Comparison of ENCODE assay signal across 8 cellular contexts in genomic region chrX:12972867-12973560, GRCh38. TPM values are rescaled to one million over a fixed set of nuclear protein-coding genes. Genes with fewer than 3 reads are reported as not detected.
DNase-seq lines count a peak whose midpoint lies in the region; ATAC-seq, FAIRE-seq and TF ChIP-seq lines count a peak whose summit lies in the region.
"Had no signal": no experiment of that assay in that cellular context is flagged by ENCODE, and none has a peak within 500 bp of the region (broad histone marks: within the 10 kb centered on the region; RNA-seq: fewer than 3 reads in every experiment).

No MANE protein-coding gene starts in this region.

- peak overlapping the region; percentile 83 for H3K4me3 ChIP-seq in GM12875 (ENCODE audit: low read depth, low read length)

- FAIRE-seq in frontal cortex (lab: Jason Lieb, UNC), result no peak

- H3K36me3 Mint-ChIP-seq in WTC11 (peaks cover 29% of the 10 kb centered on the region), glutamatergic neuron (ENCODE audit: unreplicated experiment) (no peaks in the 10 kb centered on the region)
- H3K36me3 Mint-ChIP-seq in stimulated activated effector memory CD8-positive, alpha-beta T cell treated with anti-CD3 and anti-CD28 coated beads, Interleukin-12 subunit alpha, Interleukin-12 subunit beta, amount 100 ng/mL, for 72 hours, result peaks cover 55% of the 10 kb centered on the region

- H3K4me1 Mint-ChIP-seq in WTC11 (peaks cover 47% of the 10 kb centered on the region), glutamatergic neuron (ENCODE audit: low read depth, unreplicated experiment) (peaks cover 30% of the 10 kb centered on the region)
- peaks cover 35% of the 10 kb centered on the region for H3K4me1 Mint-ChIP-seq in stimulated activated effector memory CD8-positive, alpha-beta T cell treated with anti-CD3 and anti-CD28 coated beads, Interleukin-12 subunit alpha, Interleukin-12 subunit beta, amount 100 ng/mL, for 72 hours

- H3K27ac Mint-ChIP-seq in WTC11, result no peak overlapping the region
- peak overlapping the region; percentile 99 for H3K27ac Mint-ChIP-seq in glutamatergic neuron (ENCODE audit: unreplicated experiment)
- H3K27ac Mint-ChIP-seq in stimulated activated effector memory CD8-positive, alpha-beta T cell treated with anti-CD3 and anti-CD28 coated beads, Interleukin-12 subunit alpha, Interleukin-12 subunit beta, amount 100 ng/mL, for 72 hours, result peak overlapping the region; percentile 98

- H3K9me3 Mint-ChIP-seq in WTC11, result no peaks in the 10 kb centered on the region
- peaks cover 27% of the 10 kb centered on the region for H3K9me3 Mint-ChIP-seq in glutamatergic neuron (ENCODE audit: unreplicated experiment)
- H3K9me3 Mint-ChIP-seq in stimulated activated effector memory CD8-positive, alpha-beta T cell treated with anti-CD3 and anti-CD28 coated beads, Interleukin-12 subunit alpha, Interleukin-12 subunit beta, amount 100 ng/mL, for 72 hours, result no peaks in the 10 kb centered on the region

- DNase-seq in WTC11 (ENCODE audit: low spot score) (no peak), glutamatergic neuron (no peak), frontal cortex (ENCODE audit: low spot score in 2 of 2) (no peak), nucleus accumbens (lab: John Stamatoyannopoulos, UW) (no peak)
- no peak for DNase-seq in stimulated activated effector memory CD8-positive, alpha-beta T cell treated with anti-CD3 and anti-CD28 coated beads, Interleukin-12 subunit alpha, Interleukin-12 subunit beta, amount 100 ng/mL, for 72 hours (ENCODE audit: low spot score in 2 of 2)
- DNase-seq: NCI-H345 had no signal

- H3K27me3 Mint-ChIP-seq in WTC11 (ENCODE audit: low read depth) (no peaks in the 10 kb centered on the region), glutamatergic neuron (ENCODE audit: unreplicated experiment) (peaks cover 27% of the 10 kb centered on the region)

- CTCF ChIA-PET in WTC11 (lab: Charles Lee), result no interaction called here

- ATAC-seq in WTC11 (no peak), GM18519 (IDR thresholded peaks at IDR 0.05; ENCODE audit: low FRiP score, unreplicated experiment) (no peak)
- no peak for ATAC-seq in stimulated activated effector memory CD8-positive, alpha-beta T cell treated with anti-CD3 and anti-CD28 coated beads, Interleukin-12 subunit alpha, Interleukin-12 subunit beta, amount 100 ng/mL, for 72 hours

- H3K4me3 Mint-ChIP-seq in WTC11 (0 out of 2 replicates have a peak overlapping the region, but pooled peaks have one; percentile 13), glutamatergic neuron (ENCODE audit: unreplicated experiment) (peak overlapping the region; percentile 91)
- peak overlapping the region; percentile 87 for H3K4me3 Mint-ChIP-seq in stimulated activated effector memory CD8-positive, alpha-beta T cell treated with anti-CD3 and anti-CD28 coated beads, Interleukin-12 subunit alpha, Interleukin-12 subunit beta, amount 100 ng/mL, for 72 hours

- POLR2A ChIA-PET in WTC11 (lab: Charles Lee), result no interaction called here

- TF ChIP-seq CTCF in GM12875 (IDR thresholded peaks at IDR 0.05; ENCODE audit: borderline replicate concordance, insufficient read depth, low read depth, low read length) (no peak), WTC11 (IDR thresholded peaks at IDR 0.05) (no peak), glutamatergic neuron (IDR thresholded peaks at IDR 0.05; ENCODE audit: partially characterized antibody, unreplicated experiment) (no peak)

TF ChIP-seq in WTC11, 78 proteins besides CTCF, POLR2A, EP300 and RAD21:
- TF ChIP-seq ZMAT4 (CRISPR knock-in tag; IDR thresholded peaks at IDR 0.05) (no peak), PRRX2 (CRISPR knock-in tag; IDR thresholded peaks at IDR 0.05) (no peak), FOXJ3 (CRISPR knock-in tag; IDR thresholded peaks at IDR 0.05; ENCODE audit: borderline replicate concordance) (no peak), ATF2 (CRISPR knock-in tag; IDR thresholded peaks at IDR 0.05; ENCODE audit: borderline replicate concordance, low read depth) (no peak), E2F5 (CRISPR knock-in tag; IDR thresholded peaks at IDR 0.05) (no peak), ZNF425 (CRISPR knock-in tag; conservative IDR thresholded peaks at IDR 0.05) (no peak), IRF1 (CRISPR knock-in tag; IDR thresholded peaks at IDR 0.05) (no peak), AR (CRISPR knock-in tag; IDR thresholded peaks at IDR 0.05) (no peak), NR1H2 (CRISPR knock-in tag; IDR thresholded peaks at IDR 0.05) (no peak), ELF4 (CRISPR knock-in tag; IDR thresholded peaks at IDR 0.05; ENCODE audit: low read depth) (no peak), CREB1 (CRISPR knock-in tag; IDR thresholded peaks at IDR 0.05) (no peak), ZNF416 (CRISPR knock-in tag; IDR thresholded peaks at IDR 0.05) (no peak)
TF ChIP-seq in WTC11: peak in this region for 0.

RNA-seq across cellular contexts. Expression of gene TMSB4X, which starts 1.9 kb away (rescaled TPM):
- total RNA-seq in WTC11 (2021) (2,375 to 2,595 TPM (median 2,468 TPM) in 3 replicates), glutamatergic neuron (ENCODE audit: unreplicated experiment) (4,532 TPM), frontal cortex (5,673 TPM)

Comparison
In these comparisons a context has a peak if more than half of its experiments do, and no peak if none do; other contexts are left out.
1. H3K4me3 Mint-ChIP-seq: peak in every context shown above with its lines; median percentile 91 in glutamatergic neuron; 87 in stimulated activated effector memory CD8-positive, alpha-beta T cell treated with anti-CD3 and anti-CD28 coated beads, Interleukin-12 subunit alpha, Interleukin-12 subunit beta, amount 100 ng/mL, for 72 hours; 13 in WTC11.